ENCODE assay signal across 8 cellular contexts in genomic region chr2:189657867-189658266, GRCh38. TPM values are rescaled to one million over a fixed set of nuclear protein-coding genes. Genes with fewer than 3 reads are reported as not detected.
DNase-seq lines count a peak whose midpoint lies in the region; ATAC-seq and TF ChIP-seq lines count a peak whose summit lies in the region.

No MANE protein-coding gene starts in this region.

- no peak for DNase-seq in Right ventricle myocardium inferior (ENCODE audit: missing footprints)
- DNase-seq in cardiac septum (ENCODE audit: low spot score), result no peak
- DNase-seq in activated effector memory CD4-positive, alpha-beta T cell treated with Interleukin-2 at 50 U/mL for 16 hours, result peak; percentile 42
- DNase-seq in naive thymus-derived CD4-positive, alpha-beta T cell, result peak in 8 of 9 donors; percentile 37 to 60 (median 52)
- no peak for DNase-seq in left lobe of liver (ENCODE audit: low spot score)
- no peak for DNase-seq in inferior parietal cortex (ENCODE audit: extremely low spot score)
- DNase-seq in PC-3, result no peak

- H3K9ac ChIP-seq in PC-3 (ENCODE audit: low read length), result no peak overlapping the region

- peaks cover 28 to 56% (median 51%) of the 10 kb centered on the region in 7 donors for H3K4me1 Mint-ChIP-seq in naive thymus-derived CD4-positive, alpha-beta T cell

- BruUV-seq in PC-3 (replicated peaks; lab: Mats Ljungman, UMichigan), result no TSS peak

- no peaks in the 10 kb centered on the region for H3K9me3 ChIP-seq in naive thymus-derived CD4-positive, alpha-beta T cell (ENCODE audit: control insufficient read depth in 2 of 3, low read length in 3 of 3)
- no peaks in the 10 kb centered on the region for H3K9me3 ChIP-seq in PC-3 (ENCODE audit: low read length)

- H3K36me3 Mint-ChIP-seq in naive thymus-derived CD4-positive, alpha-beta T cell, result peaks cover 0 to 1% (median 0%) of the 10 kb centered on the region in 5 donors

- peak; percentile 8 for ATAC-seq in Right ventricle myocardium inferior
- ATAC-seq in HG03565 (IDR thresholded peaks at IDR 0.05; ENCODE audit: unreplicated experiment), result peak; percentile 36
- ATAC-seq in naive thymus-derived CD4-positive, alpha-beta T cell, result no peak
- no peak for ATAC-seq in left lobe of liver
- ATAC-seq in PC-3, result no peak

- peaks cover 16% of the 10 kb centered on the region for H3K79me2 ChIP-seq in PC-3 (ENCODE audit: low read length)

- H3F3A ChIP-seq in PC-3 (ENCODE audit: low read length, unreplicated experiment), result no peaks in the 10 kb centered on the region

- no peaks in the 10 kb centered on the region for H3K9me2 ChIP-seq in PC-3 (replicated peaks; ENCODE audit: low read length)

- peak overlapping the region; percentile 25 for H3K4me3 ChIP-seq in naive thymus-derived CD4-positive, alpha-beta T cell (ENCODE audit: low read length)
- H3K4me3 ChIP-seq in PC-3 (ENCODE audit: low read length), result no peak overlapping the region

- no peak overlapping the region for H3K4me2 ChIP-seq in PC-3 (ENCODE audit: low read length)

- intact Hi-C loops in Right ventricle myocardium inferior (cut with DNase I), result no loop called here
- intact Hi-C loops in cardiac septum (cut with DNase I), result no loop called here
- intact Hi-C loops in naive thymus-derived CD4-positive, alpha-beta T cell (cut with micrococcal nuclease), result loop anchor here (1.0 to 2.0 kb wide), 3 partner anchors 77 to 714 kb away; partner anchors contain the start of genes SLC40A1 (in 1 of the 2) and WDR75 (in 1 of the 2)
- intact Hi-C loops in PC-3 (cut with micrococcal nuclease), result no loop called here

- H3K27me3 ChIP-seq in naive thymus-derived CD4-positive, alpha-beta T cell (ENCODE audit: control insufficient read depth in 2 of 2, insufficient read depth in 2 of 2, low read length in 2 of 2), result no peaks in the 10 kb centered on the region
- no peaks in the 10 kb centered on the region for H3K27me3 ChIP-seq in PC-3 (ENCODE audit: low read length)

- no peak for TF ChIP-seq CTCF in PC-3 (conservative IDR thresholded peaks at IDR 0.05; ENCODE audit: low read depth, low read length)

- H3K27me3 Mint-ChIP-seq in naive thymus-derived CD4-positive, alpha-beta T cell, result no peaks in the 10 kb centered on the region

- H3K27ac Mint-ChIP-seq in naive thymus-derived CD4-positive, alpha-beta T cell, result peak overlapping the region in 7 of 9 donors; percentile 85 to 98 (median 91)

- no peaks in the 10 kb centered on the region for H4K20me1 ChIP-seq in PC-3 (ENCODE audit: low read length)

- peaks cover 0 to 2% (median 0%) of the 10 kb centered on the region in 11 donors for H3K9me3 Mint-ChIP-seq in naive thymus-derived CD4-positive, alpha-beta T cell

- CTCF ChIA-PET in naive thymus-derived CD4-positive, alpha-beta T cell (lab: Charles Lee), result interaction anchor here (2.5 to 6.5 kb wide), 4 partner anchors 15 to 41 kb away, joined by 5 to 56 read pairs (median 32); partner anchors contain the start of gene ANKAR
- CTCF ChIA-PET in PC-3 (lab: Charles Lee), result no interaction called here

- no peak overlapping the region for H2AFZ ChIP-seq in PC-3 (ENCODE audit: low read length)

- H3K4me3 Mint-ChIP-seq in naive thymus-derived CD4-positive, alpha-beta T cell, result peak overlapping the region; percentile 66 to 89 (median 76)

- H3K4me1 ChIP-seq in naive thymus-derived CD4-positive, alpha-beta T cell (ENCODE audit: control insufficient read depth in 2 of 2, insufficient read depth in 2 of 2, low read length in 2 of 2), result peaks cover 32 to 37% of the 10 kb centered on the region in 2 donors
- H3K4me1 ChIP-seq in PC-3 (ENCODE audit: insufficient read depth, low read length), result peaks cover 30% of the 10 kb centered on the region

- peak overlapping the region; percentile 70 for H3K27ac ChIP-seq in naive thymus-derived CD4-positive, alpha-beta T cell (ENCODE audit: low read depth, low read length)
- no peak overlapping the region for H3K27ac ChIP-seq in PC-3 (ENCODE audit: low read length)

- no peaks in the 10 kb centered on the region for H3K36me3 ChIP-seq in naive thymus-derived CD4-positive, alpha-beta T cell (ENCODE audit: control insufficient read depth in 2 of 3, insufficient read depth in 3 of 3, low read length in 3 of 3)
- no peaks in the 10 kb centered on the region for H3K36me3 ChIP-seq in PC-3 (ENCODE audit: low read depth, low read length)

- POLR2A ChIA-PET in naive thymus-derived CD4-positive, alpha-beta T cell (lab: Charles Lee), result interaction anchor here (0.6 to 2.8 kb wide), 16 partner anchors 11 to 1028 kb away, joined by 3 to 25 read pairs (median 4); partner anchors contain the start of genes ANKAR, OSGEPL1, SLC40A1 and WDR75
- POLR2A ChIA-PET in PC-3 (lab: Charles Lee; ENCODE audit: unreplicated experiment), result no interaction called here

RNA-seq across cellular contexts. Expression of gene ASNSD1, which starts 3.4 kb away (rescaled TPM):
- total RNA-seq in Right ventricle myocardium inferior, result 35.2 TPM
- 27.7 TPM for total RNA-seq in cardiac septum
- 10 to 100 TPM; 24.0 to 48.9 (median 40.7) TPM for total RNA-seq in naive thymus-derived CD4-positive, alpha-beta T cell
- polyA plus RNA-seq in naive thymus-derived CD4-positive, alpha-beta T cell, result 10 to 100 TPM; 50.6 to 69.3 TPM
- 19.1 TPM for total RNA-seq in left lobe of liver
- 33.7 and 48.3 TPM in 2 replicates for total RNA-seq in PC-3 (2014; rRNA removed)

RNA-seq across cellular contexts. Expression of gene ANKAR, which starts 16.6 kb away (rescaled TPM):
- 6.0 TPM for total RNA-seq in Right ventricle myocardium inferior
- total RNA-seq in cardiac septum, result 10.3 TPM
- 10 to 100 TPM in 3 of 5 experiments, 1 to 10 TPM in 2; 4.3 to 17.9 (median 10.3) TPM for total RNA-seq in naive thymus-derived CD4-positive, alpha-beta T cell
- polyA plus RNA-seq in naive thymus-derived CD4-positive, alpha-beta T cell, result 1 to 10 TPM; 3.2 to 6.9 TPM
- total RNA-seq in left lobe of liver, result 3.5 TPM
- 3.5 and 6.6 TPM in 2 replicates for total RNA-seq in PC-3 (2014; rRNA removed)

Comparison
In these comparisons a context has a peak if more than half of its experiments do, and no peak if none do; other contexts are left out.
1. ATAC-seq: peak in Right ventricle myocardium inferior (single experiment) and HG03565 (single experiment); none in naive thymus-derived CD4-positive, alpha-beta T cell (single experiment), left lobe of liver (single experiment) and PC-3 (single experiment).
2. DNase-seq: peak in activated effector memory CD4-positive, alpha-beta T cell treated with Interleukin-2 at 50 U/mL for 16 hours (single experiment) and naive thymus-derived CD4-positive, alpha-beta T cell (8 of 9); none in Right ventricle myocardium inferior (single experiment), cardiac septum (single experiment), left lobe of liver (single experiment), inferior parietal cortex (single experiment) and PC-3 (single experiment).
3. intact Hi-C loops: an anchor here in naive thymus-derived CD4-positive, alpha-beta T cell (1.0 to 2.0 kb wide); none called in Right ventricle myocardium inferior, cardiac septum and PC-3.